Comparison of ENCODE assay signal across 9 cellular contexts in genomic region chr6:85449388-85449817, GRCh38. TPM values are rescaled to one million over a fixed set of nuclear protein-coding genes. Genes with fewer than 3 reads are reported as not detected.
DNase-seq lines count a peak whose midpoint lies in the region; ATAC-seq, FAIRE-seq and TF ChIP-seq lines count a peak whose summit lies in the region.
"Had no signal": no experiment of that assay in that cellular context is flagged by ENCODE, and none has a peak within 500 bp of the region (broad histone marks: within the 10 kb centered on the region; RNA-seq: fewer than 3 reads in every experiment).

No MANE protein-coding gene starts in this region.

- H3K27me3 ChIP-seq in body of pancreas = no peaks in the 10 kb centered on the region
- H3K27me3 ChIP-seq in keratinocyte (ENCODE audit: control insufficient read depth, extremely low read depth, insufficient read depth, low read length) = no peaks in the 10 kb centered on the region

- no peaks in the 10 kb centered on the region for H4K20me1 ChIP-seq in keratinocyte (ENCODE audit: control insufficient read depth, extremely low read depth, insufficient read depth, low read length)

- H3K9me1 ChIP-seq in keratinocyte (ENCODE audit: control insufficient read depth, extremely low read depth, insufficient read depth, low read length) = no peaks in the 10 kb centered on the region

- H3K9me3 ChIP-seq in body of pancreas = no peaks in the 10 kb centered on the region
- no peaks in the 10 kb centered on the region for H3K9me3 ChIP-seq in keratinocyte (ENCODE audit: control insufficient read depth, low read depth, low read length)

- H2AFZ ChIP-seq in keratinocyte (ENCODE audit: control insufficient read depth, low read length) = peak overlapping the region; percentile 39

- FAIRE-seq in RCC 7860 (lab: Jason Lieb, UNC) (no peak), keratinocyte (lab: Jason Lieb, UNC) (peak; percentile 17)
- FAIRE-seq: colon had no signal

- H3K4me1 ChIP-seq in body of pancreas (peaks cover 19% of the 10 kb centered on the region), keratinocyte (ENCODE audit: control insufficient read depth, extremely low read depth, insufficient read depth, low read length) (peaks cover 28% of the 10 kb centered on the region)

- peaks cover 55% of the 10 kb centered on the region for H3K79me2 ChIP-seq in keratinocyte (ENCODE audit: control insufficient read depth, insufficient read depth, low read length)

- 5 to 9% methylated on average over 18 to 24 of the region's 24 CpGs for WGBS in body of pancreas, 2 donors

- TF ChIP-seq CTCF in HFF-Myc (IDR thresholded peaks at IDR 0.05; ENCODE audit: low read depth, low read length, missing control alignments) (no peak), body of pancreas (IDR thresholded peaks at IDR 0.05) (no peak), keratinocyte (optimal IDR thresholded peaks at IDR 0.05 in 1 of 3, IDR thresholded peaks at IDR 0.05 in 1 of 3, conservative IDR thresholded peaks at IDR 0.05 in 1 of 3; ENCODE audit: extremely low read depth in 1 of 3, insufficient read depth in 2 of 3, low read length in 3 of 3) (no peak)

- H3K4me2 ChIP-seq in keratinocyte (ENCODE audit: control insufficient read depth, extremely low read depth, insufficient read depth, low read depth, low read length) = peak overlapping the region; percentile 86

- H3K36me3 ChIP-seq in body of pancreas (replicated peaks in 1 of 2; ENCODE audit: insufficient read depth in 1 of 2, low read depth in 2 of 2) (no peaks in the 10 kb centered on the region), keratinocyte (ENCODE audit: control insufficient read depth in 2 of 2, extremely low read depth in 1 of 2, insufficient read depth in 2 of 2, low read length in 2 of 2) (peaks cover 4 to 21% of the 10 kb centered on the region in 2 experiments)

- DNase-seq in HFF-Myc (ENCODE audit: extremely low read depth, low read depth) = no peak
- DNase-seq in RCC 7860 (ENCODE audit: low spot score) = peak; percentile 52
- DNase-seq in body of pancreas = peak in 1 of 4 donors; percentile 12
- DNase-seq in keratinocyte (ENCODE audit: low read depth, low spot score) = no peak
- DNase-seq in stimulated activated CD4-positive, alpha-beta T cell treated with anti-CD3 and anti-CD28 coated beads, Interleukin-2, amount 100 ng/mL, for 24 hours = peak; percentile 43 to 56
- no peak for DNase-seq in SKM-1 (lab: John Stamatoyannopoulos, UW; ENCODE audit: unreplicated experiment)
- DNase-seq in activated effector memory CD4-positive, alpha-beta T cell treated with Interleukin-2 at 50 U/mL for 16 hours = no peak

- peak overlapping the region; percentile 63 for H3K4me3 ChIP-seq in HFF-Myc (replicated peaks; ENCODE audit: low read depth, low read length)
- H3K4me3 ChIP-seq in body of pancreas = peak overlapping the region in 1 of 2 donors; percentile 26
- H3K4me3 ChIP-seq in keratinocyte (ENCODE audit: control insufficient read depth in 2 of 3, extremely low read depth in 1 of 3, insufficient read depth in 2 of 3, low read depth in 1 of 3, low read length in 3 of 3) = peak overlapping the region; percentile 58 to 95 (median 92)

- ATAC-seq in GM18498 (IDR thresholded peaks at IDR 0.05; ENCODE audit: unreplicated experiment) = peak; percentile 78
- peak; percentile 25 for ATAC-seq in body of pancreas

- TF ChIP-seq POLR2A in body of pancreas (IDR thresholded peaks at IDR 0.05) = no peak

- H3K27ac ChIP-seq in body of pancreas (peak overlapping the region in 3 of 4 donors; percentile 6 to 63 (median 39)), keratinocyte (ENCODE audit: control insufficient read depth, insufficient read depth, low read length) (peak overlapping the region; percentile 84)

- peak overlapping the region; percentile 94 for H3K9ac ChIP-seq in keratinocyte (ENCODE audit: control insufficient read depth, extremely low read depth, insufficient read depth, low read length)

- intact Hi-C loops in body of pancreas (cut with DNase I) = no loop called here

- dilution Hi-C loops in keratinocyte (cut with MboI; ENCODE audit: extremely low pct_ligation_motif_present, low sequenced_read_pairs) = no loop called here

RNA-seq across cellular contexts. Expression of gene NT5E, which starts 0.5 kb away (rescaled TPM):
- 1 to 10 TPM; 3.1 to 4.0 TPM for total RNA-seq in body of pancreas
- 114 to 280 TPM (median 268 TPM) in 3 replicates for polyA plus RNA-seq in keratinocyte
- polyA plus RNA-seq in keratinocyte (2011; ENCODE audit: low read depth) = 14.3 TPM
- polyA plus RNA-seq in keratinocyte (2011; cell fraction: cytosol; rRNA removed) = 116 and 207 TPM in 2 replicates
- 173 and 193 TPM in 2 replicates for polyA plus RNA-seq in keratinocyte (2011; cell fraction: nucleus; rRNA removed)
- 33.4 and 214 TPM in 2 replicates for polyA plus RNA-seq in keratinocyte (2012; ENCODE audit: low replicate concordance)
- polyA minus RNA-seq in keratinocyte = 118 to 284 TPM (median 138 TPM) in 3 replicates
- polyA minus RNA-seq in keratinocyte (2011; cell fraction: cytosol; rRNA and poly(A)+ RNA removed) = 325 TPM
- 170 and 250 TPM in 2 replicates for polyA minus RNA-seq in keratinocyte (2011; cell fraction: nucleus; rRNA and poly(A)+ RNA removed)

Comparison
In these comparisons a context has a peak if more than half of its experiments do, and no peak if none do; other contexts are left out.
1. DNase-seq: peak in RCC 7860 (single experiment) and stimulated activated CD4-positive, alpha-beta T cell treated with anti-CD3 and anti-CD28 coated beads, Interleukin-2, amount 100 ng/mL, for 24 hours (2 of 2); none in HFF-Myc (single experiment), keratinocyte (single experiment), SKM-1 (single experiment) and activated effector memory CD4-positive, alpha-beta T cell treated with Interleukin-2 at 50 U/mL for 16 hours (single experiment).